ENCODE assay signal across 8 cellular contexts in the genomic region with DNA sequence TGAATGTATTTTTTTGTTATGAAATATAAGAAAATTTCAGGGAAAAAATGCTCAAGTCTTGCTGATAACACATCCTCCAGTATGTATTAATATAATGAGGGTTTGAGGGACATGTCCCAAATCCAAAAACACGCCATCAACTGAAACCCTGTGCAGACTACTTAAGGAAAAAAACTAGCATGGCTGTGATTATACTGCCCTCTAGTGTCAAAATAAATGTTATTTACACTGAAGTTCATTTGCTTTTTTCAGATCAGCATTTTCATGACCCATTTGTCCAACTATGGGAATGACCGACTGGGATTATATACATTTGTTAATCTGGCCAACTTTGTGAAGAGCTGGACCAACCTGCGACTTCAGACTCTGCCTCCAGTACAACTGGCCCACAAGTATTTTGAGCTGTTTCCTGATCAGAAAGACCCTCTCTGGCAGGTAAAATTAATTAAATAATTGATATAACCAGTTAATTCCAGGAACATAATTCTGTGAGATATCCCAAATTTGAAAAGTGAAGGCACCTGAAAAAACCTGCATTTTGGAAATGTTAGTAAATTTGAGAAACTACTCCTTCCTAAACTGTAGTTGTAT.
DNase-seq lines count a peak whose midpoint lies in the region; ATAC-seq and TF ChIP-seq lines count a peak whose summit lies in the region.

No MANE protein-coding gene starts in this region.

- H4K20me1 ChIP-seq in mammary epithelial cell (ENCODE audit: insufficient read depth, low read length), result no peaks in the 10 kb centered on the region

- H3K27ac ChIP-seq in mammary epithelial cell (ENCODE audit: insufficient read depth, low read depth, low read length), result no peak overlapping the region
- H3K27ac ChIP-seq in lung (ENCODE audit: low read depth in 1 of 2, low read length in 1 of 2), result no peak overlapping the region

- no peak overlapping the region for H3K4me3 ChIP-seq in mammary epithelial cell (replicated peaks in 1 of 3; ENCODE audit: insufficient read depth in 1 of 3, low read depth in 2 of 3, low read length in 3 of 3)
- no peak overlapping the region for H3K4me3 ChIP-seq in lung

- DNase-seq in AG08396 (ENCODE audit: low spot score) (peak; percentile 22), GM13977 (ENCODE audit: low spot score) (peak; percentile 18), NCI-H524 treated with DMSO at 0.1 percent for 48 hours (lab: John Stamatoyannopoulos, UW) (peak; percentile 3), mammary epithelial cell (peak; percentile 40), lung (ENCODE audit: low spot score) (no peak), GOT3 (lab: John Stamatoyannopoulos, UW) (no peak)
- no peak for DNase-seq in activated naive CD4-positive, alpha-beta T cell (lab: John Stamatoyannopoulos, UW)

- BruUV-seq in mammary epithelial cell (replicated peaks; lab: Mats Ljungman, UMichigan), result no TSS peak

- H3K9me3 ChIP-seq in mammary epithelial cell (replicated peaks; ENCODE audit: insufficient read depth, low read length) (no peaks in the 10 kb centered on the region), lung (ENCODE audit: control insufficient read depth in 2 of 2, insufficient read depth in 1 of 2, low read length in 1 of 2) (no peaks in the 10 kb centered on the region)

- dilution Hi-C loops in mammary epithelial cell (cut with HindIII; ENCODE audit: low sequenced_read_pairs), result no loop called here

- in situ Hi-C loops in GM13977 (cut with MboI; ENCODE audit: low pct_unique_long_range_greater_than_20kb, low sequenced_read_pairs, unreplicated experiment), result no loop called here
- in situ Hi-C loops in mammary epithelial cell (cut with MboI; ENCODE audit: low sequenced_read_pairs in 2 of 2), result loop anchor here in 1 of 2 donors (5.0 kb wide), 1 partner anchor 152 kb away; no protein-coding TSS in a partner anchor

- no peak overlapping the region for H2AFZ ChIP-seq in mammary epithelial cell (ENCODE audit: low read depth, low read length)

- intact Hi-C loops in mammary epithelial cell (cut with micrococcal nuclease), result loop anchor here (1.0 to 5.0 kb wide), 3 partner anchors 48 to 1090 kb away; no protein-coding TSS in a partner anchor

- H3K36me3 ChIP-seq in mammary epithelial cell (ENCODE audit: insufficient read depth, low read length) (no peaks in the 10 kb centered on the region), lung (ENCODE audit: control insufficient read depth in 2 of 2, insufficient read depth in 2 of 2, low read length in 2 of 2) (no peaks in the 10 kb centered on the region)

- TF ChIP-seq CTCF in GM13977 (IDR thresholded peaks at IDR 0.05; ENCODE audit: extremely low read depth, insufficient read depth, missing control alignments), result peak; percentile 60
- peak; percentile 52 to 60 for TF ChIP-seq CTCF in mammary epithelial cell (conservative IDR thresholded peaks at IDR 0.05 in 1 of 2, IDR thresholded peaks at IDR 0.05 in 1 of 2; ENCODE audit: extremely low read depth in 1 of 2, insufficient read depth in 1 of 2, low read depth in 1 of 2, low read length in 2 of 2)
- peak; percentile 14 for TF ChIP-seq CTCF in lung (IDR thresholded peaks at IDR 0.05; ENCODE audit: control extremely low read depth, extremely low read depth)

- H3K27me3 ChIP-seq in mammary epithelial cell (ENCODE audit: insufficient read depth, low read length) (no peaks in the 10 kb centered on the region), lung (ENCODE audit: control insufficient read depth, insufficient read depth) (no peaks in the 10 kb centered on the region)

- 3% methylated on average over 3 of the region's 3 CpGs for WGBS in mammary epithelial cell (ENCODE audit: low coverage, missing lambda C conversion rate)
- whole genome bisulfite sequencing in lung, 2 donors, result 11 to 20% methylated on average over 3 of the region's 3 CpGs

- H3K9ac ChIP-seq in mammary epithelial cell (ENCODE audit: insufficient read depth, low read length), result no peak overlapping the region

- no peak overlapping the region for H3K4me2 ChIP-seq in mammary epithelial cell (ENCODE audit: insufficient read depth, low read depth, low read length)

- H3K4me1 ChIP-seq in mammary epithelial cell (ENCODE audit: insufficient read depth, low read length) (no peaks in the 10 kb centered on the region), lung (ENCODE audit: control insufficient read depth in 2 of 2, insufficient read depth in 2 of 2, low read length in 2 of 2) (no peaks in the 10 kb centered on the region)

- CTCF ChIA-PET in mammary epithelial cell (lab: Charles Lee; ENCODE audit: low non-redundant PET), result interaction anchor here (0.7 kb wide), 1 partner anchor 30 kb away, joined by 5 read pairs; no protein-coding TSS in a partner anchor

- H3K79me2 ChIP-seq in mammary epithelial cell (ENCODE audit: insufficient read depth, low read length), result no peaks in the 10 kb centered on the region

- ATAC-seq in HG03175 (IDR thresholded peaks at IDR 0.05; ENCODE audit: unreplicated experiment) (peak; percentile 54), lung (ENCODE audit: insufficient read depth, low FRiP score) (no peak)

Comparison
In these comparisons a context has a peak if more than half of its experiments do, and no peak if none do; other contexts are left out.
1. DNase-seq: peak in AG08396 (single experiment), GM13977 (single experiment), NCI-H524 treated with DMSO at 0.1 percent for 48 hours (single experiment) and mammary epithelial cell (single experiment); none in lung (single experiment), GOT3 (single experiment) and activated naive CD4-positive, alpha-beta T cell (0 of 4).
2. Peak in every context shown above with its lines, with median percentiles within 50 percentile points of each other: CTCF ChIP-seq.